ENCODE assay signal across 19 cellular contexts in the genomic region with DNA sequence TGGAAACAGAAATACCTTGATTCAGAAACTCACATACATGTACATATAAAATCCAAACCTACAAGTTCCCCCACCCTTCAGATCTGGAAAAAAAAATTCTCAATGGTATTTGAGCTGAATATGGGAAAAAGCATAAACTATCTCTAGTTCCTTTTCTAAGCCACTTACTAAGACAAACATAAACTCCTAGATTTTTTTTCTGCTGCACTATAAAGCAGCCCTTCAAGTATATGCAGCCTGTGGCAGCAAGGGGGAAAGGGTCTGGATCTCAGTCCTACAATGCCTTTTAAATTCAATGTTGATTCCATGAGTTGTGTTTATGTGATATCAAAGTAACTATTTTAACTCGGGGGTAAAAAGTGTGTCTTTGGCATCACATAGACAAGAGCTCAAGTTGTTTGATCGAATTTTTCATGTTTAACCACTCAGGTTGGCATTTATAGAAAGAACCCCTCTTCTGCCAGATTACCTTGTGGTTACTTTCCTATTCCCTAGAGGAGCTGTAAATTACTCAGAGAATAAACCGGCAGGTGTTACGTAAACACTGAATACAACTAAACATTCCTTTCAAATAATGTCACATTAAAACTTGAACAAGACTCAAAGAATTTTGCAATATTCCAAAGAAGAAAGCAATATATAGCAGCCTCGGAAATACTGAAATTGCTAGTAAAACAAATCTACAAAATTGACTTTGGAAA.
DNase-seq lines count a peak whose midpoint lies in the region; ATAC-seq, FAIRE-seq and TF ChIP-seq lines count a peak whose summit lies in the region.
"Had no signal": no experiment of that assay in that cellular context is flagged by ENCODE, and none has a peak within 500 bp of the region (broad histone marks: within the 10 kb centered on the region; RNA-seq: fewer than 3 reads in every experiment).

No MANE protein-coding gene starts in this region.

- FAIRE-seq in H54 (lab: Jason Lieb, UNC) = peak; percentile 78
- FAIRE-seq: G401.6, RCC 7860 had no signal

- DNase-seq in H54 (ENCODE audit: insufficient read length, low spot score) (peak; percentile 12), RWPE2 (ENCODE audit: low spot score) (no peak), fibroblast of the conjunctiva (ENCODE audit: low read depth) (peak; percentile 18), NCI-H446 (lab: John Stamatoyannopoulos, UW) (no peak), SHP77 (lab: John Stamatoyannopoulos, UW) (no peak)
- DNase-seq in activated CD8-positive, alpha-beta memory T cell treated with anti-CD3 and anti-CD28 coated beads for 24 hours = no peak
- DNase-seq: activated CD4-positive, alpha-beta memory T cell treated with anti-CD3 and anti-CD28 coated beads for 36 hours; activated naive CD4-positive, alpha-beta T cell; esophagus squamous epithelium; immature natural killer cell; NCI-H345; retina; stimulated activated naive CD8-positive, alpha-beta T cell treated with anti-CD3 and anti-CD28 coated beads, Interleukin-15, Interleukin-2, amounts not matched to agents 100 U/mL and 50 U/mL, for 24 hours; T-helper 9 cell had no signal

- no peaks in the 10 kb centered on the region for H3K79me2 ChIP-seq in ACC112 (ENCODE audit: control insufficient read depth, insufficient read depth, low read length, unreplicated experiment)

- H3K36me3 ChIP-seq in ACC112 (ENCODE audit: insufficient read depth, low read length) = no peaks in the 10 kb centered on the region
- 0 out of 2 replicates have a peak, but pooled peaks cover 3% of the 10 kb centered on the region for H3K36me3 ChIP-seq in RWPE2 (ENCODE audit: low read depth)
- H3K36me3 ChIP-seq: BLaER1 treated with 17β-estradiol and CSF1 and Interleukin-3, amounts not matched to agents 10 nM and 100 nM; esophagus squamous epithelium had no signal

- ATAC-seq in RWPE2 (ENCODE audit: low read depth) (peak; percentile 90), HG02642 (IDR thresholded peaks at IDR 0.05; ENCODE audit: poor library complexity, unreplicated experiment) (no peak)
- ATAC-seq: stimulated activated naive CD8-positive, alpha-beta T cell treated with anti-CD3 and anti-CD28 coated beads, Interleukin-15, Interleukin-2, amounts not matched to agents 100 U/mL and 50 U/mL, for 24 hours had no signal

- no peak for TF ChIP-seq CTCF in RWPE2 (IDR thresholded peaks at IDR 0.05; ENCODE audit: poor library complexity, severe bottlenecking)

- H3K4me3 ChIP-seq in ACC112 (ENCODE audit: low read depth, low read length) = peak overlapping the region; percentile 12; the same call in 1 of the 2 replicates
- no peak overlapping the region for H3K4me3 ChIP-seq in RWPE2 (ENCODE audit: severe bottlenecking)
- H3K4me3 ChIP-seq: BLaER1 treated with 17β-estradiol and CSF1 and Interleukin-3, amounts not matched to agents 10 nM and 100 nM; esophagus squamous epithelium had no signal

- H3K27me3 ChIP-seq in ACC112 (ENCODE audit: insufficient read depth, low read length) = peaks cover 5% of the 10 kb centered on the region; the same call in 1 of the 2 replicates
- no peaks in the 10 kb centered on the region for H3K27me3 ChIP-seq in RWPE2 (ENCODE audit: insufficient read depth, poor library complexity, severe bottlenecking)
- H3K27me3 ChIP-seq: BLaER1 treated with 17β-estradiol and CSF1 and Interleukin-3, amounts not matched to agents 10 nM and 100 nM; esophagus squamous epithelium had no signal

- H3K27ac ChIP-seq in ACC112 (ENCODE audit: low read depth, low read length) (peak overlapping the region; percentile 25; the same call in 1 of the 2 replicates), RWPE2 (ENCODE audit: poor library complexity, severe bottlenecking) (peak overlapping the region; percentile 37)
- H3K27ac ChIP-seq: BLaER1 treated with 17β-estradiol and CSF1 and Interleukin-3, amounts not matched to agents 10 nM and 100 nM; esophagus squamous epithelium had no signal

- H3K4me1 ChIP-seq in ACC112 (ENCODE audit: control insufficient read depth, insufficient read depth, low read length, unreplicated experiment) = peaks cover 47% of the 10 kb centered on the region
- H3K4me1 ChIP-seq in RWPE2 (ENCODE audit: insufficient read depth, poor library complexity, severe bottlenecking) = peaks cover 37% of the 10 kb centered on the region
- H3K4me1 ChIP-seq: esophagus squamous epithelium had no signal

- no peak for TF ChIP-seq POLR2A in H54 (IDR thresholded peaks at IDR 0.05; ENCODE audit: low read depth, low read length)

- H3K9me3 ChIP-seq in RWPE2 (ENCODE audit: severe bottlenecking) = no peaks in the 10 kb centered on the region
- H3K9me3 ChIP-seq: BLaER1 treated with 17β-estradiol and CSF1 and Interleukin-3, amounts not matched to agents 10 nM and 100 nM; esophagus squamous epithelium had no signal

- no peak overlapping the region for H2AFZ ChIP-seq in ACC112 (ENCODE audit: low read length, unreplicated experiment)

Comparison
In these comparisons a context has a peak if more than half of its experiments do, and no peak if none do; other contexts are left out.
1. DNase-seq: peak in H54 (single experiment) and fibroblast of the conjunctiva (single experiment); none in RWPE2 (single experiment), activated CD8-positive, alpha-beta memory T cell treated with anti-CD3 and anti-CD28 coated beads for 24 hours (single experiment), NCI-H446 (0 of 2) and SHP77 (0 of 2).